In genomic region chr1:222994506-222995229, GRCh38 we compare ENCODE assay signal across 13 cellular contexts.
DNase-seq lines count a peak whose midpoint lies in the region; ATAC-seq, FAIRE-seq and TF ChIP-seq lines count a peak whose summit lies in the region.
"Had no signal": no experiment of that assay in that cellular context is flagged by ENCODE, and none has a peak within 500 bp of the region (broad histone marks: within the 10 kb centered on the region; RNA-seq: fewer than 3 reads in every experiment).

No MANE protein-coding gene starts in this region.

- in situ Hi-C loops in ACHN (cut with HindIII; ENCODE audit: low pct_ligation_motif_present, low pct_unique_long_range_greater_than_20kb, low sequenced_read_pairs), result no loop called here

- no peaks in the 10 kb centered on the region for H3K9me3 ChIP-seq in left lung
- H3K9me3 ChIP-seq: tibial artery had no signal

- intact Hi-C loops in left lung (cut with DNase I), result no loop called here

- no peak for ATAC-seq in left lung
- ATAC-seq in GM19324 (IDR thresholded peaks at IDR 0.05; ENCODE audit: low FRiP score, unreplicated experiment), result no peak
- ATAC-seq: activated CD4-positive, alpha-beta T cell treated with anti-CD3 and anti-CD28 coated beads for 36 hours had no signal

- H3K36me3 ChIP-seq in bronchial epithelial cell (ENCODE audit: control insufficient read depth, insufficient read depth, low read length), result no peaks in the 10 kb centered on the region
- peaks cover 0 to 4% of the 10 kb centered on the region in 2 donors for H3K36me3 ChIP-seq in left lung

- no peak for FAIRE-seq in bronchial epithelial cell (lab: Jason Lieb, UNC)
- FAIRE-seq: GM12878 had no signal

- H3K4me1 ChIP-seq in left lung, result peaks cover 6 to 15% of the 10 kb centered on the region in 2 donors

- DNase-seq in ACHN, result peak; percentile 74
- DNase-seq in HS-5 (ENCODE audit: low read depth), result peak; percentile 74
- DNase-seq in bronchial epithelial cell (ENCODE audit: low read depth), result peak; percentile 83
- DNase-seq in left lung, result no peak
- DNase-seq in iPS-NIHi11 (ENCODE audit: low spot score), result no peak
- no peak for DNase-seq in HuH-7.5 (ENCODE audit: low spot score)
- DNase-seq in activated T-cell treated with anti-CD3 and anti-CD28 coated beads, Interleukin-2, amount 50 U/mL, for 1 hour, result no peak
- DNase-seq: activated CD4-positive, alpha-beta T cell treated with anti-CD3 and anti-CD28 coated beads for 36 hours; activated gamma-delta T cell treated with Interleukin-2 at 50 U/mL for 16 hours; SIG-M5; tibial artery had no signal

- peak overlapping the region; percentile 2 to 9 for H3K27ac ChIP-seq in left lung
- H3K27ac ChIP-seq: tibial artery had no signal

- H3K4me3 ChIP-seq in bronchial epithelial cell (ENCODE audit: low read depth, low read length) (no peak overlapping the region), left lung (no peak overlapping the region)
- H3K4me3 ChIP-seq: GM12878, tibial artery had no signal

- H3K27me3 ChIP-seq in bronchial epithelial cell (ENCODE audit: control insufficient read depth, insufficient read depth, low read length), result no peaks in the 10 kb centered on the region
- H3K27me3 ChIP-seq in left lung, result no peaks in the 10 kb centered on the region
- H3K27me3 ChIP-seq: tibial artery had no signal

- no peak for TF ChIP-seq CTCF in bronchial epithelial cell (IDR thresholded peaks at IDR 0.05; ENCODE audit: insufficient read depth, low read length, severe bottlenecking)
- TF ChIP-seq CTCF in left lung (IDR thresholded peaks at IDR 0.05), result no peak

Comparison
In these comparisons a context has a peak if more than half of its experiments do, and no peak if none do; other contexts are left out.
1. DNase-seq: peak in ACHN (single experiment), HS-5 (single experiment) and bronchial epithelial cell (single experiment); none in left lung (0 of 2), iPS-NIHi11 (single experiment), HuH-7.5 (single experiment) and activated T-cell treated with anti-CD3 and anti-CD28 coated beads, Interleukin-2, amount 50 U/mL, for 1 hour (single experiment).